10 cellular contexts compared by ENCODE assay signal in the genomic region with DNA sequence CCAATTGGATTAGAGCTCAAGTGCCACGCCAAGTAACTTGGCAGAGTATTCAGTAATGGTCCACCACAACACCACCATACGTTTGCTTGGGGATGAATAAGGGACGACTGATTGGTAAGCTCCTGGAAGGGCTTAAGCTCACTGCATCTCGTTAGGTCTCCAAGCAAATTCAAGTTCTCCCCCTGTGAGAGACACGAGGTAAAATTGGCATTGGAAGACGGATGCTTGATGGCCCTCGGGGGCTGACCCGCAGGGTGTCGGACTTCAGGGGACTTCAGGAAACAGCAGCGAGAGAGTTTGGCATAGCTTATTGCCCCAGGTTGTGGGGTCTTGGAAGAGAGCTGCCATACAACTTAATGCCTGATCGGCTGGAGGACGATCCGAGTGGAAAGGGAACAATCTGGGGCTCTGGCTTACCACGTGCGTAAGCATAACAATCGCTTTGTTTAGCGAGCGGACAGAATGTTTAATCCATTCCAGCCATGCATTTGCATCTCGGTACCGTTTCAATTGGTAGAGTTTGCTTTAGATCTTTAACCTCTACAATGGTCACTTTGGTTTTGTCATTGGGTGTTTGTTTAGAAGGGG. TPM values are rescaled to one million over a fixed set of nuclear protein-coding genes. Genes with fewer than 3 reads are reported as not detected.
DNase-seq lines count a peak whose midpoint lies in the region; ATAC-seq and TF ChIP-seq lines count a peak whose summit lies in the region.
"Had no signal": no experiment of that assay in that cellular context is flagged by ENCODE, and none has a peak within 500 bp of the region (broad histone marks: within the 10 kb centered on the region; RNA-seq: fewer than 3 reads in every experiment).

No MANE protein-coding gene starts in this region.

- H3K27ac Mint-ChIP-seq in stimulated activated naive CD8-positive, alpha-beta T cell treated with anti-CD3 and anti-CD28 coated beads, Interleukin-15, Interleukin-2, amounts not matched to agents 100 ng/mL and 50 ng/mL, for 24 hours: peak overlapping the region; percentile 100
- peak overlapping the region; percentile 98 for H3K27ac Mint-ChIP-seq in activated B cell treated with CpG ODN at 0.5 μM for 24 hours

- peak overlapping the region; percentile 4 for H3K4me3 ChIP-seq in hepatocyte

- H3K36me3 ChIP-seq in hepatocyte (replicated peaks; ENCODE audit: insufficient read depth, low read depth): no peaks in the 10 kb centered on the region

- H3K4me2 ChIP-seq in hepatocyte: peak overlapping the region; percentile 88

- POLR2A ChIA-PET in activated B cell treated with CpG ODN at 0.5 μM for 24 hours (lab: Charles Lee): interaction anchor here (0.7 to 8.0 kb wide), 2 partner anchors 9 to 652 kb away, joined by 3 to 63 read pairs; no protein-coding TSS in a partner anchor

- H3K9me3 ChIP-seq in hepatocyte (ENCODE audit: low read depth): no peaks in the 10 kb centered on the region

- 23% methylated on average over 20 of the region's 20 CpGs for WGBS in hepatocyte (ENCODE audit: low lambda C conversion rate, missing lambda C conversion rate)

- H3K4me1 Mint-ChIP-seq in stimulated activated naive CD8-positive, alpha-beta T cell treated with anti-CD3 and anti-CD28 coated beads, Interleukin-15, Interleukin-2, amounts not matched to agents 100 ng/mL and 50 ng/mL, for 24 hours (ENCODE audit: low read depth): peaks cover 90% of the 10 kb centered on the region
- H3K4me1 Mint-ChIP-seq in activated B cell treated with CpG ODN at 0.5 μM for 24 hours: peaks cover 88% of the 10 kb centered on the region

- H3K79me2 ChIP-seq in hepatocyte: peaks cover 80% of the 10 kb centered on the region

- peaks cover 94% of the 10 kb centered on the region for H3K36me3 Mint-ChIP-seq in stimulated activated naive CD8-positive, alpha-beta T cell treated with anti-CD3 and anti-CD28 coated beads, Interleukin-15, Interleukin-2, amounts not matched to agents 100 ng/mL and 50 ng/mL, for 24 hours (ENCODE audit: low read depth)
- peaks cover 95% of the 10 kb centered on the region for H3K36me3 Mint-ChIP-seq in activated B cell treated with CpG ODN at 0.5 μM for 24 hours (ENCODE audit: low read depth)

- H3K4me3 Mint-ChIP-seq in stimulated activated naive CD8-positive, alpha-beta T cell treated with anti-CD3 and anti-CD28 coated beads, Interleukin-15, Interleukin-2, amounts not matched to agents 100 ng/mL and 50 ng/mL, for 24 hours: peak overlapping the region; percentile 98
- H3K4me3 Mint-ChIP-seq in activated B cell treated with CpG ODN at 0.5 μM for 24 hours: peak overlapping the region; percentile 98

- no peaks in the 10 kb centered on the region for H3K27me3 ChIP-seq in hepatocyte

- H4K20me1 ChIP-seq in hepatocyte (ENCODE audit: insufficient read depth, poor library complexity, severe bottlenecking): peaks cover 88% of the 10 kb centered on the region

- H2AFZ ChIP-seq in hepatocyte: no peak overlapping the region

- DNase-seq in stimulated activated naive CD8-positive, alpha-beta T cell treated with anti-CD3 and anti-CD28 coated beads, Interleukin-15, Interleukin-2, amounts not matched to agents 100 U/mL and 50 U/mL, for 24 hours: no peak
- DNase-seq in activated B cell treated with CpG ODN at 0.5 μM for 24 hours: no peak
- no peak for DNase-seq in hepatocyte (ENCODE audit: low spot score)
- DNase-seq: activated effector memory CD4-positive, alpha-beta T cell treated with anti-CD3 and anti-CD28 coated beads, Interleukin-2, amount 50 U/mL, for 16 hours; hippocampal formation had no signal

- no peak for ATAC-seq in stimulated activated naive CD8-positive, alpha-beta T cell treated with anti-CD3 and anti-CD28 coated beads, Interleukin-15, Interleukin-2, amounts not matched to agents 100 U/mL and 50 U/mL, for 24 hours
- ATAC-seq in activated B cell treated with CpG ODN at 0.5 μM for 24 hours (ENCODE audit: low read depth) (no peak), HG02678 (IDR thresholded peaks at IDR 0.05; ENCODE audit: unreplicated experiment) (no peak), GM18517 (IDR thresholded peaks at IDR 0.05; ENCODE audit: unreplicated experiment) (no peak), HG02852 (IDR thresholded peaks at IDR 0.05; ENCODE audit: unreplicated experiment) (no peak), GM19397 (IDR thresholded peaks at IDR 0.05; ENCODE audit: unreplicated experiment) (no peak)

- peaks cover 9% of the 10 kb centered on the region for H3K9me3 Mint-ChIP-seq in stimulated activated naive CD8-positive, alpha-beta T cell treated with anti-CD3 and anti-CD28 coated beads, Interleukin-15, Interleukin-2, amounts not matched to agents 100 ng/mL and 50 ng/mL, for 24 hours
- peaks cover 53% of the 10 kb centered on the region for H3K9me3 Mint-ChIP-seq in activated B cell treated with CpG ODN at 0.5 μM for 24 hours

- H3K27ac ChIP-seq in hepatocyte: peak overlapping the region; percentile 87

- CTCF ChIA-PET in activated B cell treated with CpG ODN at 0.5 μM for 24 hours (lab: Charles Lee): no interaction called here

- intact Hi-C loops in activated B cell treated with CpG ODN at 0.5 μM for 24 hours (cut with micrococcal nuclease): no loop called here

- TF ChIP-seq CTCF in activated B cell treated with CpG ODN at 0.5 μM for 24 hours (IDR thresholded peaks at IDR 0.05): no peak
- TF ChIP-seq CTCF in hepatocyte (IDR thresholded peaks at IDR 0.05; ENCODE audit: poor library complexity): no peak

- H3K9me2 ChIP-seq in hepatocyte (replicated peaks; ENCODE audit: insufficient read depth): no peaks in the 10 kb centered on the region

- H3K4me1 ChIP-seq in hepatocyte (ENCODE audit: insufficient read depth): peaks cover 67% of the 10 kb centered on the region

- no peaks in the 10 kb centered on the region for H3K27me3 Mint-ChIP-seq in stimulated activated naive CD8-positive, alpha-beta T cell treated with anti-CD3 and anti-CD28 coated beads, Interleukin-15, Interleukin-2, amounts not matched to agents 100 ng/mL and 50 ng/mL, for 24 hours
- no peaks in the 10 kb centered on the region for H3K27me3 Mint-ChIP-seq in activated B cell treated with CpG ODN at 0.5 μM for 24 hours

RNA-seq across cellular contexts. Expression of a gene that starts 4.8 kb away (rescaled TPM):
- 49.6 and 51.9 TPM in 2 replicates for total RNA-seq in activated B cell treated with CpG ODN at 0.5 μM for 24 hours
- 13.0 and 13.9 TPM in 2 replicates for total RNA-seq in hepatocyte
- 10.0 and 10.2 TPM in 2 replicates for polyA plus RNA-seq in hepatocyte
